In the genomic region with DNA sequence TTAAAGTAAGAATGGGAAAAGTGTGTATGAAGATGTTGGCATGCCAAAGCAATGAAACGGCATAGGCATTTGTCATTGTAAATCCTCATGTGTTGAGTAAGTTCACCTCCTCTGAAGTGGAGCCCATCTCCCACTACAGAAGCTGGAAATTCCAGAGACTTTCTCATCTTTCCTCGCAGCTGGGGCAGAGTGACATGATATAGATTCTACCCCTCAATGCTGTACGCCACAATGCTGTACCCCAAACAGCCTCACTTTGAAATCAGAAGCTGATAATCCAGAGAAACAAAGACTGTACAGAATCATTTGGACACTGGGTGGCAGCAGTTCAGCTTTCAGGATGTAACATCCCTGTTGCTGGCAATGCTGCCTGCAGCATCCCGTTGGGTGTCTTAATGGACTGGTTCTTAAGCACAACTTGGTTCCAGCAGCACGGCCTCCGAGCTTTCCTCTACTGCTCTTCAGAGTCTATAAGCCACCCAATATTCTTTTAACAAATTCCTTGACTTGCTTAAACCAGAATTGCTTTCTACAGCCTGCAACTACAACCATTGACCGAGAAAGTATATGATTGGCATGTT, we compare ENCODE assay signal across 1 cellular context.
TF ChIP-seq lines count a peak whose summit lies in the region.

No MANE protein-coding gene starts in this region.

TF ChIP-seq in H1, 55 proteins besides CTCF, POLR2A, EP300 and RAD21:
- TF ChIP-seq SAP30 (IDR thresholded peaks at IDR 0.05; ENCODE audit: insufficient read depth, insufficient replicate concordance, low read length) (no peak), CBX8 (IDR thresholded peaks at IDR 0.05; ENCODE audit: borderline replicate concordance, low read depth, low read length) (no peak), FOSL1 (IDR thresholded peaks at IDR 0.05; ENCODE audit: insufficient read depth, low read depth, low read length) (no peak), SP1 (IDR thresholded peaks at IDR 0.05; ENCODE audit: low read depth, low read length) (no peak), CREB1 (IDR thresholded peaks at IDR 0.05) (no peak), CHD2 (IDR thresholded peaks at IDR 0.05; ENCODE audit: low read length) (no peak), CTBP2 (IDR thresholded peaks at IDR 0.05; ENCODE audit: borderline replicate concordance, insufficient read depth, insufficient read length, low read length) (no peak), SUZ12 (IDR thresholded peaks at IDR 0.05; ENCODE audit: low read length) (no peak), RXRA (IDR thresholded peaks at IDR 0.05; ENCODE audit: insufficient read depth, low read depth, low read length) (no peak), KDM4A (IDR thresholded peaks at IDR 0.05; ENCODE audit: low read depth, low read length, severe bottlenecking) (no peak), BRCA1 (IDR thresholded peaks at IDR 0.05; ENCODE audit: low read depth, low read length) (no peak), BCL11A (IDR thresholded peaks at IDR 0.05; ENCODE audit: low read depth in 2 of 2, low read length in 2 of 2) (no peak), EZH2 (IDR thresholded peaks at IDR 0.05; ENCODE audit: low read depth, low read length, severe bottlenecking) (no peak), TAF7 (optimal IDR thresholded peaks at IDR 0.05; ENCODE audit: borderline replicate concordance, low read depth, low read length) (no peak), SIRT6 (IDR thresholded peaks at IDR 0.05; ENCODE audit: low read length) (no peak), HDAC2 (IDR thresholded peaks at IDR 0.05; ENCODE audit: borderline replicate concordance in 1 of 2, low read depth in 2 of 2, low read length in 2 of 2) (no peak), GABPA (IDR thresholded peaks at IDR 0.05; ENCODE audit: borderline replicate concordance, insufficient read depth, low read length) (no peak)
- TF ChIP-seq, protein P1, sequence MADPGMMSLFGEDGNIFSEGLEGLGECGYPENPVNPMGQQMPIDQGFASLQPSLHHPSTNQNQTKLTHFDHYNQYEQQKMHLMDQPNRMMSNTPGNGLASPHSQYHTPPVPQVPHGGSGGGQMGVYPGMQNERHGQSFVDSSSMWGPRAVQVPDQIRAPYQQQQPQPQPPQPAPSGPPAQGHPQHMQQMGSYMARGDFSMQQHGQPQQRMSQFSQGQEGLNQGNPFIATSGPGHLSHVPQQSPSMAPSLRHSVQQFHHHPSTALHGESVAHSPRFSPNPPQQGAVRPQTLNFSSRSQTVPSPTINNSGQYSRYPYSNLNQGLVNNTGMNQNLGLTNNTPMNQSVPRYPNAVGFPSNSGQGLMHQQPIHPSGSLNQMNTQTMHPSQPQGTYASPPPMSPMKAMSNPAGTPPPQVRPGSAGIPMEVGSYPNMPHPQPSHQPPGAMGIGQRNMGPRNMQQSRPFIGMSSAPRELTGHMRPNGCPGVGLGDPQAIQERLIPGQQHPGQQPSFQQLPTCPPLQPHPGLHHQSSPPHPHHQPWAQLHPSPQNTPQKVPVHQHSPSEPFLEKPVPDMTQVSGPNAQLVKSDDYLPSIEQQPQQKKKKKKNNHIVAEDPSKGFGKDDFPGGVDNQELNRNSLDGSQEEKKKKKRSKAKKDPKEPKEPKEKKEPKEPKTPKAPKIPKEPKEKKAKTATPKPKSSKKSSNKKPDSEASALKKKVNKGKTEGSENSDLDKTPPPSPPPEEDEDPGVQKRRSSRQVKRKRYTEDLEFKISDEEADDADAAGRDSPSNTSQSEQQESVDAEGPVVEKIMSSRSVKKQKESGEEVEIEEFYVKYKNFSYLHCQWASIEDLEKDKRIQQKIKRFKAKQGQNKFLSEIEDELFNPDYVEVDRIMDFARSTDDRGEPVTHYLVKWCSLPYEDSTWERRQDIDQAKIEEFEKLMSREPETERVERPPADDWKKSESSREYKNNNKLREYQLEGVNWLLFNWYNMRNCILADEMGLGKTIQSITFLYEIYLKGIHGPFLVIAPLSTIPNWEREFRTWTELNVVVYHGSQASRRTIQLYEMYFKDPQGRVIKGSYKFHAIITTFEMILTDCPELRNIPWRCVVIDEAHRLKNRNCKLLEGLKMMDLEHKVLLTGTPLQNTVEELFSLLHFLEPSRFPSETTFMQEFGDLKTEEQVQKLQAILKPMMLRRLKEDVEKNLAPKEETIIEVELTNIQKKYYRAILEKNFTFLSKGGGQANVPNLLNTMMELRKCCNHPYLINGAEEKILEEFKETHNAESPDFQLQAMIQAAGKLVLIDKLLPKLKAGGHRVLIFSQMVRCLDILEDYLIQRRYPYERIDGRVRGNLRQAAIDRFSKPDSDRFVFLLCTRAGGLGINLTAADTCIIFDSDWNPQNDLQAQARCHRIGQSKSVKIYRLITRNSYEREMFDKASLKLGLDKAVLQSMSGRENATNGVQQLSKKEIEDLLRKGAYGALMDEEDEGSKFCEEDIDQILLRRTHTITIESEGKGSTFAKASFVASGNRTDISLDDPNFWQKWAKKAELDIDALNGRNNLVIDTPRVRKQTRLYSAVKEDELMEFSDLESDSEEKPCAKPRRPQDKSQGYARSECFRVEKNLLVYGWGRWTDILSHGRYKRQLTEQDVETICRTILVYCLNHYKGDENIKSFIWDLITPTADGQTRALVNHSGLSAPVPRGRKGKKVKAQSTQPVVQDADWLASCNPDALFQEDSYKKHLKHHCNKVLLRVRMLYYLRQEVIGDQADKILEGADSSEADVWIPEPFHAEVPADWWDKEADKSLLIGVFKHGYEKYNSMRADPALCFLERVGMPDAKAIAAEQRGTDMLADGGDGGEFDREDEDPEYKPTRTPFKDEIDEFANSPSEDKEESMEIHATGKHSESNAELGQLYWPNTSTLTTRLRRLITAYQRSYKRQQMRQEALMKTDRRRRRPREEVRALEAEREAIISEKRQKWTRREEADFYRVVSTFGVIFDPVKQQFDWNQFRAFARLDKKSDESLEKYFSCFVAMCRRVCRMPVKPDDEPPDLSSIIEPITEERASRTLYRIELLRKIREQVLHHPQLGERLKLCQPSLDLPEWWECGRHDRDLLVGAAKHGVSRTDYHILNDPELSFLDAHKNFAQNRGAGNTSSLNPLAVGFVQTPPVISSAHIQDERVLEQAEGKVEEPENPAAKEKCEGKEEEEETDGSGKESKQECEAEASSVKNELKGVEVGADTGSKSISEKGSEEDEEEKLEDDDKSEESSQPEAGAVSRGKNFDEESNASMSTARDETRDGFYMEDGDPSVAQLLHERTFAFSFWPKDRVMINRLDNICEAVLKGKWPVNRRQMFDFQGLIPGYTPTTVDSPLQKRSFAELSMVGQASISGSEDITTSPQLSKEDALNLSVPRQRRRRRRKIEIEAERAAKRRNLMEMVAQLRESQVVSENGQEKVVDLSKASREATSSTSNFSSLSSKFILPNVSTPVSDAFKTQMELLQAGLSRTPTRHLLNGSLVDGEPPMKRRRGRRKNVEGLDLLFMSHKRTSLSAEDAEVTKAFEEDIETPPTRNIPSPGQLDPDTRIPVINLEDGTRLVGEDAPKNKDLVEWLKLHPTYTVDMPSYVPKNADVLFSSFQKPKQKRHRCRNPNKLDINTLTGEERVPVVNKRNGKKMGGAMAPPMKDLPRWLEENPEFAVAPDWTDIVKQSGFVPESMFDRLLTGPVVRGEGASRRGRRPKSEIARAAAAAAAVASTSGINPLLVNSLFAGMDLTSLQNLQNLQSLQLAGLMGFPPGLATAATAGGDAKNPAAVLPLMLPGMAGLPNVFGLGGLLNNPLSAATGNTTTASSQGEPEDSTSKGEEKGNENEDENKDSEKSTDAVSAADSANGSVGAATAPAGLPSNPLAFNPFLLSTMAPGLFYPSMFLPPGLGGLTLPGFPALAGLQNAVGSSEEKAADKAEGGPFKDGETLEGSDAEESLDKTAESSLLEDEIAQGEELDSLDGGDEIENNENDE (IDR thresholded peaks at IDR 0.05; ENCODE audit: insufficient replicate concordance, low read length), result no peak
- TF ChIP-seq, protein P2, sequence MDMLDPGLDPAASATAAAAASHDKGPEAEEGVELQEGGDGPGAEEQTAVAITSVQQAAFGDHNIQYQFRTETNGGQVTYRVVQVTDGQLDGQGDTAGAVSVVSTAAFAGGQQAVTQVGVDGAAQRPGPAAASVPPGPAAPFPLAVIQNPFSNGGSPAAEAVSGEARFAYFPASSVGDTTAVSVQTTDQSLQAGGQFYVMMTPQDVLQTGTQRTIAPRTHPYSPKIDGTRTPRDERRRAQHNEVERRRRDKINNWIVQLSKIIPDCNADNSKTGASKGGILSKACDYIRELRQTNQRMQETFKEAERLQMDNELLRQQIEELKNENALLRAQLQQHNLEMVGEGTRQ (IDR thresholded peaks at IDR 0.05; ENCODE audit: low read length), result no peak
- TF ChIP-seq, protein P3, sequence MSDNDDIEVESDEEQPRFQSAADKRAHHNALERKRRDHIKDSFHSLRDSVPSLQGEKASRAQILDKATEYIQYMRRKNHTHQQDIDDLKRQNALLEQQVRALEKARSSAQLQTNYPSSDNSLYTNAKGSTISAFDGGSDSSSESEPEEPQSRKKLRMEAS (IDR thresholded peaks at IDR 0.05), result no peak
